In the genomic region with DNA sequence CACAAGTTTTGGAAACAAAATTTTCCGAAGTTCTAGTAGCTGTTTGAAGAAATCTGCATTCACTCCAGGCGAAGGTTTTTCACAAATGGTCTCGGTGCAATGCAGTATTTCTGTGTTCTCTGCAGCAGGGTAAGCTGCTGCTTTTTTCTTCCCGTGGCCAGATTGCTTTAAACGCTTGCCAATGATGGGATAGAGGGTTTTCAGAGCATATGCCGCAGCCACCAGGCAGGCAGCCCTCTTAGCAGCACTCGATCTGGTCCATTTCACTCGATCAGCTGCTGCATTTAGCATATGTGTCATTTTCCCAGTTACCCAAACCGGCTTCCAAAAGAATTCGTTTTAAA, we compare ENCODE assay signal across 8 cellular contexts.
A peak's percentile ranks its signal among the peaks of the same experiment; 100 is the strongest.
DNase-seq lines count a peak whose midpoint lies in the region; ATAC-seq and TF ChIP-seq lines count a peak whose summit lies in the region.

No MANE protein-coding gene starts in this region.

- DNase-seq in NCI-H1417 (lab: John Stamatoyannopoulos, UW) (peak in 2 of 3 experiments; percentile 74 to 85), NCI-H1417 treated with DMSO at 0.1 percent for 48 hours (lab: John Stamatoyannopoulos, UW) (no peak), NCI-H446 treated with DMSO at 0.1 percent for 48 hours (lab: John Stamatoyannopoulos, UW) (peak; percentile 82), choroid plexus epithelial cell (ENCODE audit: low read depth) (no peak), EL (no peak), NCI-H2227 (lab: John Stamatoyannopoulos, UW; ENCODE audit: unreplicated experiment) (no peak)

- H3K36me3 ChIP-seq in mucosa of stomach (ENCODE audit: control insufficient read depth, insufficient read depth, low read length) = no peaks in the 10 kb centered on the region

- no peaks in the 10 kb centered on the region for H3K9me3 ChIP-seq in mucosa of stomach (ENCODE audit: control insufficient read depth, low read length)

- H3K4me3 ChIP-seq in choroid plexus epithelial cell (ENCODE audit: low read depth, low read length) (peak overlapping the region; percentile 55), mucosa of stomach (ENCODE audit: low read length) (peak overlapping the region; percentile 5)

- ATAC-seq in HG02642 (IDR thresholded peaks at IDR 0.05; ENCODE audit: poor library complexity, unreplicated experiment) = peak; percentile 21

- H3K9ac ChIP-seq in mucosa of stomach (ENCODE audit: low read length) = peak overlapping the region; percentile 11

- no peaks in the 10 kb centered on the region for H3K27me3 ChIP-seq in mucosa of stomach (ENCODE audit: control insufficient read depth, insufficient read depth, low read length)

- no peaks in the 10 kb centered on the region for H3K4me1 ChIP-seq in mucosa of stomach (ENCODE audit: control insufficient read depth, insufficient read depth, low read length)

- TF ChIP-seq CTCF in choroid plexus epithelial cell (conservative IDR thresholded peaks at IDR 0.05; ENCODE audit: low read depth, low read length) = no peak

Comparison
In these comparisons a context has a peak if more than half of its experiments do, and no peak if none do; other contexts are left out.
1. DNase-seq: peak in NCI-H1417 (2 of 3) and NCI-H446 treated with DMSO at 0.1 percent for 48 hours (single experiment); none in NCI-H1417 treated with DMSO at 0.1 percent for 48 hours (single experiment), choroid plexus epithelial cell (single experiment), EL (single experiment) and NCI-H2227 (single experiment).